11 cellular contexts compared by ENCODE assay signal in the genomic region with DNA sequence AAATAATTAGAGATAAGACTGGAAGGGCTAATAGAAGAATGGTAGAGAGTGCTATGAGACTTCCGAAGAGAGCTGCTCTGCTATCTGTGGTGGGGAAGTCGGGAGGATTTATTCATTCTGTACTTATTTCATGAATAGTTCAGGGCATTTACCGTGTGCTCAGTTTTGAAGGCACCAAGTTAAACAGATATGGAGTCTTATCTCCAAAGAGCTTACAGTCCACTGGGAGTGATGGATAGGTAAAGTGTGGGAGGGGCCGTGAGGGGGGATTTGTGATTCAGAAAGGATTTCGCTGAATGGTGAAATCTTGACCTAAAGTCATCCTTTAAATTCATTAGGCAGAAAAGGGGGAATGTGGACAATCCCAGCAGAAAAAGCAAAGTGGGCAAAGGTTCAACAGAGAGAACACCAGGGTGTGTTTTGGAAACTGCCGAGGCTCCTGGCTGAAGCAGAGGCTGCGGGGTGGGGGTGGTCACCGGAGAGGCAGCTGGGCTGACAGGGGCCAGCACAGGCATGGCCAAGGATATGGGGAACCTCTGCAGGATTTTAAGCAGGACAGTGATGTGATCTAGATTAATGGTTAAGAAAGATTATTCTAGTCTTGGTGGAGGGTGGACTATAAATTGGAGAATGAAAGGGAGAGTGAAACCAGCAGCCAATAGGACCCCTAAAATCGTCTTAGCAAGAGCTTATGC.
DNase-seq lines count a peak whose midpoint lies in the region; ATAC-seq and TF ChIP-seq lines count a peak whose summit lies in the region.
"Had no signal": no experiment of that assay in that cellular context is flagged by ENCODE, and none has a peak within 500 bp of the region (broad histone marks: within the 10 kb centered on the region; RNA-seq: fewer than 3 reads in every experiment).

No MANE protein-coding gene starts in this region.

- no peak for DNase-seq in stimulated activated naive CD8-positive, alpha-beta T cell treated with anti-CD3 and anti-CD28 coated beads, Interleukin-15, Interleukin-2, amounts not matched to agents 100 U/mL and 50 U/mL, for 24 hours
- DNase-seq in T-helper 17 cell (no peak), memory B cell (ENCODE audit: low spot score in 2 of 2) (no peak), CD1c-positive myeloid dendritic cell (ENCODE audit: extremely low spot score) (no peak), NCI-H345 treated with DMSO at 0.1 percent for 48 hours (lab: John Stamatoyannopoulos, UW; ENCODE audit: unreplicated experiment) (no peak), HEK293T (ENCODE audit: extremely low spot score) (no peak)
- DNase-seq in activated effector memory CD4-positive, alpha-beta T cell treated with Interleukin-2 at 50 U/mL for 16 hours = no peak
- DNase-seq: BE2C, NCI-H2029 had no signal

- POLR2A ChIA-PET in HEK293T (lab: Yijun Ruan, JAX) = no interaction called here

- H3K4me3 Mint-ChIP-seq in stimulated activated naive CD8-positive, alpha-beta T cell treated with anti-CD3 and anti-CD28 coated beads, Interleukin-15, Interleukin-2, amounts not matched to agents 100 ng/mL and 50 ng/mL, for 24 hours = peak overlapping the region; percentile 75
- H3K4me3 Mint-ChIP-seq in T-helper 17 cell (peak overlapping the region; percentile 71), memory B cell (peak overlapping the region; percentile 30)
- H3K4me3 Mint-ChIP-seq: mesothelial cell of epicardium had no signal

- peaks cover 5% of the 10 kb centered on the region for H3K9me3 Mint-ChIP-seq in stimulated activated naive CD8-positive, alpha-beta T cell treated with anti-CD3 and anti-CD28 coated beads, Interleukin-15, Interleukin-2, amounts not matched to agents 100 ng/mL and 50 ng/mL, for 24 hours
- H3K9me3 Mint-ChIP-seq in memory B cell = peaks cover 2% of the 10 kb centered on the region
- H3K9me3 Mint-ChIP-seq: mesothelial cell of epicardium had no signal

- no peak for ATAC-seq in stimulated activated naive CD8-positive, alpha-beta T cell treated with anti-CD3 and anti-CD28 coated beads, Interleukin-15, Interleukin-2, amounts not matched to agents 100 U/mL and 50 U/mL, for 24 hours
- no peak for ATAC-seq in T-helper 17 cell
- no peak for ATAC-seq in memory B cell (ENCODE audit: low read depth)

- CTCF ChIA-PET in HEK293T (lab: Yijun Ruan, JAX) = interaction anchor here (1.3 kb wide), 1 partner anchor 8 kb away, joined by 4 read pairs; no protein-coding TSS in a partner anchor

- peaks cover 20% of the 10 kb centered on the region for H3K4me1 Mint-ChIP-seq in stimulated activated naive CD8-positive, alpha-beta T cell treated with anti-CD3 and anti-CD28 coated beads, Interleukin-15, Interleukin-2, amounts not matched to agents 100 ng/mL and 50 ng/mL, for 24 hours (ENCODE audit: low read depth)
- H3K4me1 Mint-ChIP-seq in T-helper 17 cell (peaks cover 44% of the 10 kb centered on the region), memory B cell (peaks cover 30% of the 10 kb centered on the region)

- H3K27me3 Mint-ChIP-seq in stimulated activated naive CD8-positive, alpha-beta T cell treated with anti-CD3 and anti-CD28 coated beads, Interleukin-15, Interleukin-2, amounts not matched to agents 100 ng/mL and 50 ng/mL, for 24 hours = no peaks in the 10 kb centered on the region
- H3K27me3 Mint-ChIP-seq in T-helper 17 cell (no peaks in the 10 kb centered on the region), memory B cell (no peaks in the 10 kb centered on the region)

- peaks cover 10% of the 10 kb centered on the region for H3K36me3 Mint-ChIP-seq in stimulated activated naive CD8-positive, alpha-beta T cell treated with anti-CD3 and anti-CD28 coated beads, Interleukin-15, Interleukin-2, amounts not matched to agents 100 ng/mL and 50 ng/mL, for 24 hours (ENCODE audit: low read depth)
- H3K36me3 Mint-ChIP-seq in T-helper 17 cell (ENCODE audit: low read depth) = no peaks in the 10 kb centered on the region
- H3K36me3 Mint-ChIP-seq in memory B cell = no peaks in the 10 kb centered on the region
- H3K36me3 Mint-ChIP-seq: mesothelial cell of epicardium had no signal

- H3K9me3 ChIP-seq in T-helper 17 cell (ENCODE audit: control insufficient read depth, low read length, poor library complexity, severe bottlenecking) = no peaks in the 10 kb centered on the region
- H3K9me3 ChIP-seq: BE2C had no signal

- H3K27ac Mint-ChIP-seq in stimulated activated naive CD8-positive, alpha-beta T cell treated with anti-CD3 and anti-CD28 coated beads, Interleukin-15, Interleukin-2, amounts not matched to agents 100 ng/mL and 50 ng/mL, for 24 hours = no peak overlapping the region
- H3K27ac Mint-ChIP-seq in T-helper 17 cell (no peak overlapping the region), memory B cell (peak overlapping the region; percentile 92)
- H3K27ac Mint-ChIP-seq: mesothelial cell of epicardium had no signal

TF ChIP-seq in HEK293T, 16 proteins besides CTCF, POLR2A, EP300 and RAD21:
- TF ChIP-seq CTBP1 (IDR thresholded peaks at IDR 0.05; ENCODE audit: borderline replicate concordance) (no peak), BHLHE40 (IDR thresholded peaks at IDR 0.05; ENCODE audit: borderline replicate concordance) (no peak), ELF4 (IDR thresholded peaks at IDR 0.05) (no peak), ZNF384 (IDR thresholded peaks at IDR 0.05) (no peak), NFRKB (IDR thresholded peaks at IDR 0.05) (no peak), TARDBP (IDR thresholded peaks at IDR 0.05) (no peak), LEF1 (IDR thresholded peaks at IDR 0.05; ENCODE audit: borderline replicate concordance) (no peak), FOXM1 (IDR thresholded peaks at IDR 0.05; ENCODE audit: borderline replicate concordance) (no peak)
- TF ChIP-seq, protein P1, sequence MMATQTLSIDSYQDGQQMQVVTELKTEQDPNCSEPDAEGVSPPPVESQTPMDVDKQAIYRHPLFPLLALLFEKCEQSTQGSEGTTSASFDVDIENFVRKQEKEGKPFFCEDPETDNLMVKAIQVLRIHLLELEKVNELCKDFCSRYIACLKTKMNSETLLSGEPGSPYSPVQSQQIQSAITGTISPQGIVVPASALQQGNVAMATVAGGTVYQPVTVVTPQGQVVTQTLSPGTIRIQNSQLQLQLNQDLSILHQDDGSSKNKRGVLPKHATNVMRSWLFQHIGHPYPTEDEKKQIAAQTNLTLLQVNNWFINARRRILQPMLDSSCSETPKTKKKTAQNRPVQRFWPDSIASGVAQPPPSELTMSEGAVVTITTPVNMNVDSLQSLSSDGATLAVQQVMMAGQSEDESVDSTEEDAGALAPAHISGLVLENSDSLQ (IDR thresholded peaks at IDR 0.05) = no peak
